Comparison of ENCODE assay signal across 15 cellular contexts in the genomic region with DNA sequence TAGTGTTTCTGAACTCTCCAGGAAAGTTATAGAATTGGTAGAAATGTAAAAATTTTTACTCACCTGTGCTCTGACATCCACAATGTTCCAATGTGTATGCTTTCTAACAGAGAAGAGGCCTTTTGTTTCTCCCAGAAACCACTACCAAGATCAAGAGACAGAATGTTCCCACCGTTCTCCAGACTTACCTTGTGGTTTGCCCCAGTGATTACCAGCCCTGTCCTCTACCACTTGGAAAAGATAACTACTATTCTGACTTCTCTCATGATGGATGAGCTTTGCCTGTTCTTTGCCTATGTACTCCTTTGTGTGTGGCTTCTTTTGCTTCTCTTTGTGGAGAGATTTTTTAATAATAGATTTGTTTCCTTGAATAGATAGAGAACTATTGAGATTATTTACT.
DNase-seq lines count a peak whose midpoint lies in the region; ATAC-seq, FAIRE-seq and TF ChIP-seq lines count a peak whose summit lies in the region.
"Had no signal": no experiment of that assay in that cellular context is flagged by ENCODE, and none has a peak within 500 bp of the region (broad histone marks: within the 10 kb centered on the region; RNA-seq: fewer than 3 reads in every experiment).

No MANE protein-coding gene starts in this region.

- TF ChIP-seq POLR2A in gastrocnemius medialis (IDR thresholded peaks at IDR 0.05) = no peak

- peaks cover 16% of the 10 kb centered on the region; the same call in 2 of the 3 replicates for H3K36me3 Mint-ChIP-seq in GM23338 (ENCODE audit: low read depth)

- ATAC-seq in GM23338 (no peak), gastrocnemius medialis (no peak), HG03045 (IDR thresholded peaks at IDR 0.05; ENCODE audit: unreplicated experiment) (no peak), GM18498 (IDR thresholded peaks at IDR 0.05; ENCODE audit: unreplicated experiment) (no peak)
- ATAC-seq: GM12878 had no signal

- H3K36me3 ChIP-seq in GM23338 (ENCODE audit: insufficient read depth) (0 out of 2 replicates have a peak, but pooled peaks cover 6% of the 10 kb centered on the region), keratinocyte (ENCODE audit: control insufficient read depth in 2 of 2, extremely low read depth in 1 of 2, insufficient read depth in 2 of 2, low read length in 2 of 2) (no peaks in the 10 kb centered on the region), gastrocnemius medialis (no peaks in the 10 kb centered on the region)
- H3K36me3 ChIP-seq: BLaER1 treated with 17β-estradiol and CSF1 and Interleukin-3, amounts not matched to agents 10 nM and 100 nM; HAP-1 had no signal

- H3K4me3 Mint-ChIP-seq in GM23338 = no peak overlapping the region
- H3K4me3 Mint-ChIP-seq: CD4-positive, CD25-positive, alpha-beta regulatory T cell had no signal

- H3K4me2 ChIP-seq in GM23338 (no peak overlapping the region), keratinocyte (ENCODE audit: control insufficient read depth, extremely low read depth, insufficient read depth, low read depth, low read length) (no peak overlapping the region)
- H3K4me2 ChIP-seq: BLaER1 treated with 17β-estradiol and CSF1 and Interleukin-3, amounts not matched to agents 10 nM and 100 nM had no signal

- H3K27me3 ChIP-seq in GM23338 (ENCODE audit: insufficient read depth) (no peaks in the 10 kb centered on the region), keratinocyte (ENCODE audit: control insufficient read depth, extremely low read depth, insufficient read depth, low read length) (no peaks in the 10 kb centered on the region), gastrocnemius medialis (no peaks in the 10 kb centered on the region)
- H3K27me3 ChIP-seq: BLaER1 treated with 17β-estradiol and CSF1 and Interleukin-3, amounts not matched to agents 10 nM and 100 nM had no signal

- H4K20me1 ChIP-seq in GM23338 (replicated peaks; ENCODE audit: insufficient read depth) (no peaks in the 10 kb centered on the region), keratinocyte (ENCODE audit: control insufficient read depth, extremely low read depth, insufficient read depth, low read length) (no peaks in the 10 kb centered on the region)
- H4K20me1 ChIP-seq: BLaER1 treated with 17β-estradiol and CSF1 and Interleukin-3, amounts not matched to agents 10 nM and 100 nM had no signal

- TF ChIP-seq CTCF in GM23338 (conservative IDR thresholded peaks at IDR 0.05; ENCODE audit: low read depth in 2 of 2) (no peak), keratinocyte (optimal IDR thresholded peaks at IDR 0.05 in 1 of 3, IDR thresholded peaks at IDR 0.05 in 1 of 3, conservative IDR thresholded peaks at IDR 0.05 in 1 of 3; ENCODE audit: extremely low read depth in 1 of 3, insufficient read depth in 2 of 3, low read length in 3 of 3) (no peak), gastrocnemius medialis (IDR thresholded peaks at IDR 0.05 in 4 of 5, conservative IDR thresholded peaks at IDR 0.05 in 1 of 5) (no peak)

- no peaks in the 10 kb centered on the region for H3K9me3 Mint-ChIP-seq in GM23338

- intact Hi-C loops in gastrocnemius medialis (cut with DNase I; ENCODE audit: low total_unique reads) = no loop called here

- H3K9me2 ChIP-seq in GM23338 (ENCODE audit: insufficient read depth) = no peaks in the 10 kb centered on the region

- H3K4me3 ChIP-seq in GM23338 (no peak overlapping the region), keratinocyte (ENCODE audit: control insufficient read depth in 2 of 3, extremely low read depth in 1 of 3, insufficient read depth in 2 of 3, low read depth in 1 of 3, low read length in 3 of 3) (no peak overlapping the region), gastrocnemius medialis (no peak overlapping the region)
- H3K4me3 ChIP-seq: BLaER1 treated with 17β-estradiol and CSF1 and Interleukin-3, amounts not matched to agents 10 nM and 100 nM; GM12878; GM23248; HAP-1 had no signal

- no peaks in the 10 kb centered on the region for H3K9me3 ChIP-seq in keratinocyte (ENCODE audit: control insufficient read depth, low read depth, low read length)
- H3K9me3 ChIP-seq in gastrocnemius medialis = no peaks in the 10 kb centered on the region
- H3K9me3 ChIP-seq: BLaER1 treated with 17β-estradiol and CSF1 and Interleukin-3, amounts not matched to agents 10 nM and 100 nM; HAP-1 had no signal

- dilution Hi-C loops in keratinocyte (cut with MboI; ENCODE audit: extremely low pct_ligation_motif_present, low sequenced_read_pairs) = no loop called here

- no peaks in the 10 kb centered on the region for H3K4me1 ChIP-seq in GM23338 (ENCODE audit: insufficient read depth)
- peaks cover 13% of the 10 kb centered on the region for H3K4me1 ChIP-seq in keratinocyte (ENCODE audit: control insufficient read depth, extremely low read depth, insufficient read depth, low read length)
- no peaks in the 10 kb centered on the region for H3K4me1 ChIP-seq in gastrocnemius medialis
- H3K4me1 ChIP-seq: HAP-1 had no signal

- in situ Hi-C loops in gastrocnemius medialis (cut with MboI; ENCODE audit: low sequenced_read_pairs in 4 of 4) = loop anchor here in 1 of 4 donors (25.0 kb wide), 1 partner anchor 217 kb away; no protein-coding TSS in a partner anchor

- no peaks in the 10 kb centered on the region; the same call in 2 of the 3 replicates for H3K4me1 Mint-ChIP-seq in GM23338

- no peak overlapping the region for H3K9ac ChIP-seq in keratinocyte (ENCODE audit: control insufficient read depth, extremely low read depth, insufficient read depth, low read length)
- H3K9ac ChIP-seq: BLaER1 treated with 17β-estradiol and CSF1 and Interleukin-3, amounts not matched to agents 10 nM and 100 nM; GM23248 had no signal

- H3K27me3 Mint-ChIP-seq in GM23338 (ENCODE audit: insufficient read depth, low read depth, poor library complexity) = no peaks in the 10 kb centered on the region
- H3K27me3 Mint-ChIP-seq: CD4-positive, CD25-positive, alpha-beta regulatory T cell had no signal

- no peaks in the 10 kb centered on the region for H3F3A ChIP-seq in GM23338 (replicated peaks; ENCODE audit: low read depth)

- H3K79me2 ChIP-seq in GM23338 (replicated peaks; ENCODE audit: insufficient read depth) (no peaks in the 10 kb centered on the region), keratinocyte (ENCODE audit: control insufficient read depth, insufficient read depth, low read length) (no peaks in the 10 kb centered on the region)

- DNase-seq in GM23338 (ENCODE audit: low spot score) (no peak), NCI-H69 (lab: John Stamatoyannopoulos, UW) (peak; percentile 27), astrocyte of the hippocampus (ENCODE audit: low read depth, low spot score) (peak; percentile 20), keratinocyte (ENCODE audit: low read depth, low spot score) (no peak), gastrocnemius medialis (no peak), NCI-H1092 (lab: John Stamatoyannopoulos, UW) (no peak)
- DNase-seq: ACHN; CD4-positive, CD25-positive, alpha-beta regulatory T cell; DMS53; GM23248 had no signal

- H3K27ac ChIP-seq in GM23338 (ENCODE audit: low read depth) (no peak overlapping the region), keratinocyte (ENCODE audit: control insufficient read depth, insufficient read depth, low read length) (no peak overlapping the region), gastrocnemius medialis (no peak overlapping the region)
- H3K27ac ChIP-seq: BLaER1 treated with 17β-estradiol and CSF1 and Interleukin-3, amounts not matched to agents 10 nM and 100 nM; GM23248 had no signal

- H3K9me1 ChIP-seq in keratinocyte (ENCODE audit: control insufficient read depth, extremely low read depth, insufficient read depth, low read length) = no peaks in the 10 kb centered on the region

- peak; percentile 5 for FAIRE-seq in keratinocyte (lab: Jason Lieb, UNC)
- FAIRE-seq: GM12878 had no signal

- H3K27ac Mint-ChIP-seq in GM23338 = 0 out of 2 replicates have a peak overlapping the region, but pooled peaks have one; percentile 11
- H3K27ac Mint-ChIP-seq: CD4-positive, CD25-positive, alpha-beta regulatory T cell had no signal

- H2AFZ ChIP-seq in GM23338 (no peak overlapping the region), keratinocyte (ENCODE audit: control insufficient read depth, low read length) (no peak overlapping the region)
- H2AFZ ChIP-seq: GM23248 had no signal

TF ChIP-seq in GM23338, 12 proteins besides CTCF, POLR2A, EP300 and RAD21:
- TF ChIP-seq, protein P1, sequence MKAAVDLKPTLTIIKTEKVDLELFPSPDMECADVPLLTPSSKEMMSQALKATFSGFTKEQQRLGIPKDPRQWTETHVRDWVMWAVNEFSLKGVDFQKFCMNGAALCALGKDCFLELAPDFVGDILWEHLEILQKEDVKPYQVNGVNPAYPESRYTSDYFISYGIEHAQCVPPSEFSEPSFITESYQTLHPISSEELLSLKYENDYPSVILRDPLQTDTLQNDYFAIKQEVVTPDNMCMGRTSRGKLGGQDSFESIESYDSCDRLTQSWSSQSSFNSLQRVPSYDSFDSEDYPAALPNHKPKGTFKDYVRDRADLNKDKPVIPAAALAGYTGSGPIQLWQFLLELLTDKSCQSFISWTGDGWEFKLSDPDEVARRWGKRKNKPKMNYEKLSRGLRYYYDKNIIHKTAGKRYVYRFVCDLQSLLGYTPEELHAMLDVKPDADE (IDR thresholded peaks at IDR 0.05) = no peak
- TF ChIP-seq ZNF331 (CRISPR knock-in tag; IDR thresholded peaks at IDR 0.05; ENCODE audit: low read depth) = no peak

Comparison
In these comparisons a context has a peak if more than half of its experiments do, and no peak if none do; other contexts are left out.
1. DNase-seq: peak in NCI-H69 (single experiment) and astrocyte of the hippocampus (single experiment); none in GM23338 (single experiment), keratinocyte (single experiment), gastrocnemius medialis (0 of 2) and NCI-H1092 (single experiment).